In genomic region chr5:168057905-168058304, GRCh38 we compare ENCODE assay signal across 20 cellular contexts.
A peak's percentile ranks its signal among the peaks of the same experiment; 100 is the strongest.
DNase-seq lines count a peak whose midpoint lies in the region; FAIRE-seq and TF ChIP-seq lines count a peak whose summit lies in the region.
"Had no signal": no experiment of that assay in that cellular context is flagged by ENCODE, and none has a peak within 500 bp of the region (broad histone marks: within the 10 kb centered on the region; RNA-seq: fewer than 3 reads in every experiment).

No MANE protein-coding gene starts in this region.

- no peaks in the 10 kb centered on the region for H3K36me3 ChIP-seq in small intestine (ENCODE audit: control insufficient read depth in 2 of 2, insufficient read depth in 2 of 2, low read length in 2 of 2)

- no peaks in the 10 kb centered on the region for H3K27me3 ChIP-seq in small intestine (ENCODE audit: control insufficient read depth in 2 of 2, insufficient read depth in 2 of 2, low read length in 2 of 2)
- H3K27me3 ChIP-seq: BLaER1 had no signal

- H3K4me1 ChIP-seq in small intestine (ENCODE audit: control insufficient read depth in 2 of 2, insufficient read depth in 1 of 2, low read depth in 1 of 2, low read length in 1 of 2): no peaks in the 10 kb centered on the region

- FAIRE-seq in GM19239 (lab: Jason Lieb, UNC) (no peak), small intestine (lab: Jason Lieb, UNC) (no peak)
- FAIRE-seq: A204.1, K562, RCC 7860 had no signal

- DNase-seq in NCI-H748 (lab: John Stamatoyannopoulos, UW; ENCODE audit: unreplicated experiment) (peak; percentile 40), NCI-H748 treated with DMSO at 0.1 percent for 48 hours (lab: John Stamatoyannopoulos, UW) (no peak), COR-L47 (lab: John Stamatoyannopoulos, UW) (peak; percentile 7), NAMALWA (ENCODE audit: low spot score) (peak; percentile 7), fibroblast of pulmonary artery (ENCODE audit: low read depth) (peak; percentile 4), GM19239 (ENCODE audit: insufficient read length, low spot score) (no peak), NCI-H1436 (lab: John Stamatoyannopoulos, UW) (no peak), small intestine (no peak)
- DNase-seq: Calu3; CD4-positive, alpha-beta memory T cell; GDM1; GOT3; NCI-H1417 treated with DMSO at 0.1 percent for 48 hours; NCI-H1930; NCI-H510A had no signal

- H3K27ac ChIP-seq in small intestine (ENCODE audit: low read depth in 1 of 2, low read length in 1 of 2): no peak overlapping the region
- H3K27ac ChIP-seq: BLaER1, SK-N-MC had no signal

- 74 to 90% (median 85%) methylated on average over 7 of the region's 7 CpGs for WGBS in small intestine, 3 donors

- TF ChIP-seq CTCF in fibroblast of pulmonary artery (IDR thresholded peaks at IDR 0.05; ENCODE audit: low read length, missing control alignments): no peak

- H3K4me3 ChIP-seq in fibroblast of pulmonary artery (replicated peaks; ENCODE audit: low read depth, low read length) (no peak overlapping the region), small intestine (ENCODE audit: low read depth in 1 of 2, low read length in 2 of 2) (no peak overlapping the region)
- H3K4me3 ChIP-seq: BLaER1, K562, SK-N-MC had no signal

- no peaks in the 10 kb centered on the region for H3K9me3 ChIP-seq in small intestine (ENCODE audit: control insufficient read depth, low read depth)

Comparison
In these comparisons a context has a peak if more than half of its experiments do, and no peak if none do; other contexts are left out.
1. DNase-seq: peak in NCI-H748 (single experiment), COR-L47 (single experiment), NAMALWA (single experiment) and fibroblast of pulmonary artery (single experiment); none in NCI-H748 treated with DMSO at 0.1 percent for 48 hours (single experiment), GM19239 (single experiment), NCI-H1436 (single experiment) and small intestine (single experiment).